Comparison of ENCODE assay signal across 19 cellular contexts in genomic region chr4:150533673-150534072, GRCh38. TPM values are rescaled to one million over a fixed set of nuclear protein-coding genes. Genes with fewer than 3 reads are reported as not detected.
A peak's percentile ranks its signal among the peaks of the same experiment; 100 is the strongest.
DNase-seq lines count a peak whose midpoint lies in the region; ATAC-seq, FAIRE-seq and TF ChIP-seq lines count a peak whose summit lies in the region.
"Had no signal": no experiment of that assay in that cellular context is flagged by ENCODE, and none has a peak within 500 bp of the region (broad histone marks: within the 10 kb centered on the region; RNA-seq: fewer than 3 reads in every experiment).

No MANE protein-coding gene starts in this region.

- peaks cover 3% of the 10 kb centered on the region for H3K4me1 Mint-ChIP-seq in activated T-helper 17 cell treated with anti-CD3 and anti-CD28 coated beads, Interleukin-2, amount 50 U/mL, for 72 hours
- no peaks in the 10 kb centered on the region; the same call in 2 of the 3 replicates for H3K4me1 Mint-ChIP-seq in GM23338
- H3K4me1 Mint-ChIP-seq: CD14-positive monocyte had no signal

- dilution Hi-C loops in endothelial cell of umbilical vein (cut with MboI; ENCODE audit: extremely low pct_ligation_motif_present, low sequenced_read_pairs) = no loop called here

- CTCF ChIA-PET in SK-N-SH (lab: Yijun Ruan, JAX) = interaction anchor here (0.7 kb wide), 1 partner anchor 24 kb away, joined by 3 read pairs; no protein-coding TSS in a partner anchor
- CTCF ChIA-PET in endothelial cell of umbilical vein (lab: Charles Lee) = interaction anchor here (1.0 kb wide), 1 partner anchor 333 kb away, joined by 3 read pairs; no protein-coding TSS in a partner anchor

- H3K4me3 Mint-ChIP-seq in activated T-helper 17 cell treated with anti-CD3 and anti-CD28 coated beads, Interleukin-2, amount 50 U/mL, for 72 hours = no peak overlapping the region
- H3K4me3 Mint-ChIP-seq in GM23338 = no peak overlapping the region
- H3K4me3 Mint-ChIP-seq: CD14-positive monocyte; CD4-positive, alpha-beta memory T cell had no signal

- no peak overlapping the region for H3K27ac ChIP-seq in SK-N-SH (ENCODE audit: low read depth in 2 of 2, low read length in 1 of 2)
- no peak overlapping the region for H3K27ac ChIP-seq in endothelial cell of umbilical vein (ENCODE audit: insufficient read depth, low read depth, low read length)
- H3K27ac ChIP-seq in GM23338 (ENCODE audit: low read depth) = no peak overlapping the region
- H3K27ac ChIP-seq: 22Rv1, A549, BLaER1, HL-60 had no signal

- H3K4me3 ChIP-seq in SK-N-SH (ENCODE audit: low read depth in 2 of 2, low read length in 1 of 2) (no peak overlapping the region), endothelial cell of umbilical vein (replicated peaks in 1 of 3; ENCODE audit: insufficient read depth in 1 of 3, low read depth in 1 of 3, low read length in 3 of 3) (no peak overlapping the region), GM23338 (no peak overlapping the region)
- H3K4me3 ChIP-seq: A549, BLaER1, HAP-1 had no signal

- H3K27me3 ChIP-seq in SK-N-SH (ENCODE audit: insufficient read depth) (no peaks in the 10 kb centered on the region), endothelial cell of umbilical vein (ENCODE audit: control insufficient read depth in 2 of 2, insufficient read depth in 2 of 2, low read length in 2 of 2) (no peaks in the 10 kb centered on the region), GM23338 (ENCODE audit: insufficient read depth) (no peaks in the 10 kb centered on the region)
- H3K27me3 ChIP-seq: BLaER1 had no signal

- H3K9me1 ChIP-seq in endothelial cell of umbilical vein (replicated peaks; ENCODE audit: control insufficient read depth, extremely low read depth, insufficient read depth, low read length) = no peaks in the 10 kb centered on the region

- H3K4me2 ChIP-seq in SK-N-SH (no peak overlapping the region), endothelial cell of umbilical vein (ENCODE audit: insufficient read depth, low read length) (no peak overlapping the region), GM23338 (no peak overlapping the region)
- H3K4me2 ChIP-seq: A549, BLaER1 had no signal

- H3K36me3 Mint-ChIP-seq in activated T-helper 17 cell treated with anti-CD3 and anti-CD28 coated beads, Interleukin-2, amount 50 U/mL, for 72 hours (ENCODE audit: low read depth) = no peaks in the 10 kb centered on the region
- H3K36me3 Mint-ChIP-seq in GM23338 (ENCODE audit: low read depth) = no peaks in the 10 kb centered on the region
- H3K36me3 Mint-ChIP-seq: CD14-positive monocyte had no signal

- peak; percentile 8 for DNase-seq in DMS 273 (lab: John Stamatoyannopoulos, UW; ENCODE audit: unreplicated experiment)
- no peak for DNase-seq in DMS 273 treated with DMSO at 0.1 percent for 48 hours (lab: John Stamatoyannopoulos, UW)
- no peak for DNase-seq in SK-N-SH
- no peak for DNase-seq in endothelial cell of umbilical vein (ENCODE audit: low read depth, low spot score)
- DNase-seq in NAMALWA (ENCODE audit: low spot score) = no peak
- no peak for DNase-seq in GM23338 (ENCODE audit: low spot score)
- DNase-seq: CD4-positive, alpha-beta memory T cell; DMS53; DND-41; GF-D8 had no signal

- H3K4me1 ChIP-seq in SK-N-SH (ENCODE audit: control insufficient read depth in 1 of 2, insufficient read depth in 2 of 2, low read depth in 1 of 2, low read length in 1 of 2) (no peaks in the 10 kb centered on the region), endothelial cell of umbilical vein (ENCODE audit: control insufficient read depth, extremely low read depth, insufficient read depth, low read length) (no peaks in the 10 kb centered on the region), GM23338 (ENCODE audit: insufficient read depth) (0 out of 2 replicates have a peak, but pooled peaks cover 3% of the 10 kb centered on the region)
- H3K4me1 ChIP-seq: A549, BLaER1 had no signal

- no peak overlapping the region for H3K27ac Mint-ChIP-seq in activated T-helper 17 cell treated with anti-CD3 and anti-CD28 coated beads, Interleukin-2, amount 50 U/mL, for 72 hours
- no peak overlapping the region for H3K27ac Mint-ChIP-seq in GM23338
- H3K27ac Mint-ChIP-seq: CD14-positive monocyte had no signal

- no peaks in the 10 kb centered on the region for H4K20me1 ChIP-seq in SK-N-SH (ENCODE audit: insufficient read depth)
- H4K20me1 ChIP-seq in endothelial cell of umbilical vein (replicated peaks; ENCODE audit: control insufficient read depth, extremely low read depth, insufficient read depth, low read length) = no peaks in the 10 kb centered on the region
- H4K20me1 ChIP-seq in GM23338 (replicated peaks; ENCODE audit: insufficient read depth) = no peaks in the 10 kb centered on the region
- H4K20me1 ChIP-seq: BLaER1 had no signal

- no peaks in the 10 kb centered on the region for H3K79me2 ChIP-seq in SK-N-SH (ENCODE audit: insufficient read depth)
- H3K79me2 ChIP-seq in endothelial cell of umbilical vein (ENCODE audit: control insufficient read depth, insufficient read depth, low read length) = no peaks in the 10 kb centered on the region
- H3K79me2 ChIP-seq in GM23338 (replicated peaks; ENCODE audit: insufficient read depth) = no peaks in the 10 kb centered on the region

- POLR2A ChIA-PET in SK-N-SH (lab: Yijun Ruan, JAX) (no interaction called here), endothelial cell of umbilical vein (lab: Charles Lee) (no interaction called here)

- intact Hi-C loops in endothelial cell of umbilical vein (cut with micrococcal nuclease) = no loop called here

- no peaks in the 10 kb centered on the region for H3K27me3 Mint-ChIP-seq in activated T-helper 17 cell treated with anti-CD3 and anti-CD28 coated beads, Interleukin-2, amount 50 U/mL, for 72 hours
- peaks cover 2% of the 10 kb centered on the region for H3K27me3 Mint-ChIP-seq in GM23338 (ENCODE audit: insufficient read depth, low read depth, poor library complexity)
- H3K27me3 Mint-ChIP-seq: CD4-positive, alpha-beta memory T cell had no signal

- 65% methylated on average over 3 of the region's 3 CpGs for WGBS in SK-N-SH (ENCODE audit: low lambda C conversion rate)

- TF ChIP-seq POLR2A in endothelial cell of umbilical vein (IDR thresholded peaks at IDR 0.05; ENCODE audit: low read depth, low read length) = no peak

- H3K36me3 ChIP-seq in SK-N-SH (replicated peaks in 1 of 2; ENCODE audit: control insufficient read depth in 1 of 2, insufficient read depth in 2 of 2, low read length in 1 of 2) (no peaks in the 10 kb centered on the region), endothelial cell of umbilical vein (ENCODE audit: control insufficient read depth in 2 of 2, extremely low read depth in 1 of 2, insufficient read depth in 2 of 2, low read length in 2 of 2) (no peaks in the 10 kb centered on the region), GM23338 (ENCODE audit: insufficient read depth) (no peaks in the 10 kb centered on the region)
- H3K36me3 ChIP-seq: BLaER1, HAP-1 had no signal

- TF ChIP-seq CTCF in SK-N-SH (IDR thresholded peaks at IDR 0.05) (no peak), endothelial cell of umbilical vein (IDR thresholded peaks at IDR 0.05; ENCODE audit: extremely low read depth in 1 of 2, insufficient read depth in 1 of 2, low read depth in 1 of 2, low read length in 2 of 2) (no peak), GM23338 (conservative IDR thresholded peaks at IDR 0.05; ENCODE audit: low read depth in 2 of 2) (no peak)

- FAIRE-seq in endothelial cell of umbilical vein (lab: Jason Lieb, UNC) = no peak
- FAIRE-seq: A549, H1 had no signal

- no peaks in the 10 kb centered on the region for H3F3A ChIP-seq in SK-N-SH (replicated peaks; ENCODE audit: insufficient read depth)
- no peaks in the 10 kb centered on the region for H3F3A ChIP-seq in GM23338 (replicated peaks; ENCODE audit: low read depth)

- H3K9me3 ChIP-seq in SK-N-SH (no peaks in the 10 kb centered on the region; the same call in 1 of the 2 replicates), endothelial cell of umbilical vein (replicated peaks; ENCODE audit: control insufficient read depth, insufficient read depth, low read length) (no peaks in the 10 kb centered on the region)
- H3K9me3 ChIP-seq: A549, BLaER1, HAP-1 had no signal

- H3K9me2 ChIP-seq in SK-N-SH (no peaks in the 10 kb centered on the region), GM23338 (ENCODE audit: insufficient read depth) (no peaks in the 10 kb centered on the region)

- H2AFZ ChIP-seq in SK-N-SH (ENCODE audit: low read depth) (no peak overlapping the region), endothelial cell of umbilical vein (ENCODE audit: low read depth, low read length) (no peak overlapping the region), GM23338 (no peak overlapping the region)

- H3K9me3 Mint-ChIP-seq in activated T-helper 17 cell treated with anti-CD3 and anti-CD28 coated beads, Interleukin-2, amount 50 U/mL, for 72 hours = no peaks in the 10 kb centered on the region
- no peaks in the 10 kb centered on the region for H3K9me3 Mint-ChIP-seq in GM23338

- no peak overlapping the region for H3K9ac ChIP-seq in SK-N-SH
- no peak overlapping the region for H3K9ac ChIP-seq in endothelial cell of umbilical vein (replicated peaks; ENCODE audit: extremely low read depth, insufficient read depth, low read length)
- H3K9ac ChIP-seq: BLaER1 had no signal

- no peak for TF ChIP-seq RAD21 in SK-N-SH (IDR thresholded peaks at IDR 0.05; ENCODE audit: low read length)

- no TSS peak for BruUV-seq in endothelial cell of umbilical vein (replicated peaks; lab: Mats Ljungman, UMichigan)

- TF ChIP-seq EP300 in SK-N-SH (IDR thresholded peaks at IDR 0.05; ENCODE audit: borderline replicate concordance in 1 of 2, low read depth in 1 of 2, low read length in 1 of 2) = no peak

- ATAC-seq in activated T-helper 17 cell treated with anti-CD3 and anti-CD28 coated beads, Interleukin-2, amount 50 U/mL, for 72 hours (replicated peaks) = no peak
- no peak for ATAC-seq in GM23338
- ATAC-seq: A549 had no signal

TF ChIP-seq in SK-N-SH, 30 proteins besides CTCF, POLR2A, EP300 and RAD21 (continues in another document):
- TF ChIP-seq GABPA (IDR thresholded peaks at IDR 0.05; ENCODE audit: low read depth) = no peak

RNA-seq across cellular contexts. Expression of gene MAB21L2, which starts 48.3 kb away (rescaled TPM):
- polyA plus RNA-seq in SK-N-SH (2012; rRNA removed) = 0.92 and 1.2 TPM in 2 replicates
- 0.90 and 1.3 TPM in 2 replicates for polyA plus RNA-seq in SK-N-SH (2012; cell fraction: cytosol; rRNA removed)
- polyA plus RNA-seq in SK-N-SH (2012; cell fraction: nucleus; rRNA removed) = 0.36 and 0.74 TPM in 2 replicates
- total RNA-seq in endothelial cell of umbilical vein = not detected in 2 replicates
- not detected in 2 replicates for polyA plus RNA-seq in endothelial cell of umbilical vein
- 0.01 TPM in 1 of 2 replicates, not detected in the other for polyA plus RNA-seq in endothelial cell of umbilical vein (2011; cell fraction: cytosol; rRNA removed)
- polyA plus RNA-seq in endothelial cell of umbilical vein (2011; cell fraction: nucleus; rRNA removed) = not detected in 2 replicates
- 0.27 and 0.29 TPM in 2 replicates for polyA plus RNA-seq in endothelial cell of umbilical vein (2012)
- polyA minus RNA-seq in endothelial cell of umbilical vein = not detected in 2 replicates
- polyA minus RNA-seq in endothelial cell of umbilical vein (2011; cell fraction: cytosol; rRNA and poly(A)+ RNA removed) = not detected
- not detected in 2 replicates for polyA minus RNA-seq in endothelial cell of umbilical vein (2011; cell fraction: nucleus; rRNA and poly(A)+ RNA removed)
- not detected for total RNA-seq in activated T-helper 17 cell treated with anti-CD3 and anti-CD28 coated beads, Interleukin-2, amount 50 U/mL, for 72 hours
- not detected in 2 replicates for total RNA-seq in GM23338 (2014; rRNA removed; shearing (Covaris generic))
- polyA plus RNA-seq in GM23338 (2016; fragmentation: Nextera tagmentation; extraction: Ambion mirVana) = 0.39 and 0.42 TPM in 2 replicates
- total RNA-seq: CD4-positive, alpha-beta memory T cell; H1; HT1080 had no signal
- polyA plus RNA-seq: A549, CD14-positive monocyte had no signal
